ENCODE assay signal across 15 cellular contexts in the genomic region with DNA sequence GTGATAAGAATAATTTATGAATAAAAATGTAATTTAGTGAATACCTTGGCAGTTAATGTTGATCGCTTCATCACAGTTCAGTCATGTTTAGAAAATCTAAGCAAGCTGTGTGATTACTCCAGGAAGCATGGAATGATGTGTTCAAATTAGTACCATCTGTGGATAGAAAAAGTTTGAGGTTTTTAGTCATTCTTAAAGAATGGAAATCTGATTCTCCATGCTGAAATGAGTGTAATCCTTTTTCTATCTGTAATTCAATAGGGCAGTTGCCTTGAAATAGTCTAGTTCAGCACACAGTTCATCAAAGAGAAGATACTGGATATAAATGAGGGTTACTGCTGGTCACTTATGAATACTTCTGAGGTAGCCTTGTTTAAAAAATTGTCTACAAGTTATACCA.
DNase-seq lines count a peak whose midpoint lies in the region; ATAC-seq and TF ChIP-seq lines count a peak whose summit lies in the region.
"Had no signal": no experiment of that assay in that cellular context is flagged by ENCODE, and none has a peak within 500 bp of the region (broad histone marks: within the 10 kb centered on the region; RNA-seq: fewer than 3 reads in every experiment).

No MANE protein-coding gene starts in this region.

- H3K9ac ChIP-seq in SK-N-SH = peak overlapping the region; percentile 42; the same call in 1 of the 2 replicates

- H3K27me3 ChIP-seq in SK-N-SH (ENCODE audit: insufficient read depth) = no peaks in the 10 kb centered on the region
- H3K27me3 ChIP-seq: heart left ventricle had no signal

- peak overlapping the region; percentile 23; the same call in 1 of the 2 replicates for H3K4me2 ChIP-seq in SK-N-SH

- 8% methylated on average over 1 of the region's 1 CpG for WGBS in SK-N-SH (ENCODE audit: low lambda C conversion rate)

- H3F3A ChIP-seq in SK-N-SH (replicated peaks; ENCODE audit: insufficient read depth) = peaks cover 19% of the 10 kb centered on the region

- H3K4me1 ChIP-seq in SK-N-SH (ENCODE audit: control insufficient read depth in 1 of 2, insufficient read depth in 2 of 2, low read depth in 1 of 2, low read length in 1 of 2) = peaks cover 0 to 29% of the 10 kb centered on the region in 2 experiments; a peak in 3 of 4 replicates
- H3K4me1 ChIP-seq: heart left ventricle had no signal

- H3K4me3 ChIP-seq in SK-N-SH (ENCODE audit: low read depth in 2 of 2, low read length in 1 of 2) (no peak overlapping the region; a peak in 1 of 4 replicates), fibroblast of mammary gland (ENCODE audit: control insufficient read depth, low read depth, low read length) (peak overlapping the region; percentile 44)
- H3K4me3 ChIP-seq: heart left ventricle had no signal

- CTCF ChIA-PET in SK-N-SH (lab: Yijun Ruan, JAX) = interaction anchor here (1.1 kb wide), 1 partner anchor 107 kb away, joined by 3 read pairs; no protein-coding TSS in a partner anchor

- intact Hi-C loops in sciatic nerve (cut with DNase I) = no loop called here

- H3K9me3 ChIP-seq in SK-N-SH = no peaks in the 10 kb centered on the region; the same call in 1 of the 2 replicates
- H3K9me3 ChIP-seq: heart left ventricle had no signal

- no peaks in the 10 kb centered on the region for H3K79me2 ChIP-seq in SK-N-SH (ENCODE audit: insufficient read depth)

- H3K36me3 ChIP-seq in SK-N-SH (replicated peaks in 1 of 2; ENCODE audit: control insufficient read depth in 1 of 2, insufficient read depth in 2 of 2, low read length in 1 of 2) = no peaks in the 10 kb centered on the region
- H3K36me3 ChIP-seq: heart left ventricle had no signal

- TF ChIP-seq EP300 in SK-N-SH (IDR thresholded peaks at IDR 0.05; ENCODE audit: borderline replicate concordance in 1 of 2, low read depth in 1 of 2, low read length in 1 of 2) = peak; percentile 47 to 100; a peak in 3 of 4 replicates

- DNase-seq in GM04504 (ENCODE audit: low read depth) = peak; percentile 82
- DNase-seq in SK-N-SH = peak; percentile 1
- peak; percentile 97 for DNase-seq in fibroblast of mammary gland (ENCODE audit: low read depth)
- no peak for DNase-seq in sciatic nerve (ENCODE audit: low spot score)
- no peak for DNase-seq in NCI-H524 (lab: John Stamatoyannopoulos, UW)
- no peak for DNase-seq in NCI-H510A (lab: John Stamatoyannopoulos, UW)
- DNase-seq: activated CD8-positive, alpha-beta T cell treated with anti-CD3 and anti-CD28 coated beads, Interleukin-2, amount 10 ng/mL, durations not matched to agents 7 days and 5 days; activated naive CD4-positive, alpha-beta T cell treated with anti-CD3 and anti-CD28 coated beads, Interleukin-2, amount 50 U/mL, for 16 hours; DMS 273 treated with DMSO at 0.1 percent for 48 hours; heart left ventricle; NCI-H187 treated with DMSO at 0.1 percent for 48 hours; stimulated activated CD4-positive, alpha-beta T cell treated with anti-CD3 and anti-CD28 coated beads, Interleukin-4, amount 100 ng/mL, for 24 hours had no signal

- H2AFZ ChIP-seq in SK-N-SH (ENCODE audit: low read depth) = no peak overlapping the region

- H3K9me2 ChIP-seq in SK-N-SH = no peaks in the 10 kb centered on the region

- no peak for TF ChIP-seq RAD21 in SK-N-SH (IDR thresholded peaks at IDR 0.05; ENCODE audit: low read length)

- POLR2A ChIA-PET in SK-N-SH (lab: Yijun Ruan, JAX) = no interaction called here

- TF ChIP-seq CTCF in SK-N-SH (IDR thresholded peaks at IDR 0.05) (no peak), fibroblast of mammary gland (conservative IDR thresholded peaks at IDR 0.05; ENCODE audit: control insufficient read depth, insufficient read depth, low read depth, low read length) (no peak)

- ATAC-seq in sciatic nerve (peak; percentile 38), GM21390 (IDR thresholded peaks at IDR 0.05; ENCODE audit: unreplicated experiment) (no peak), HG03442 (IDR thresholded peaks at IDR 0.05; ENCODE audit: unreplicated experiment) (no peak)
- ATAC-seq: activated CD8-positive, alpha-beta T cell treated with anti-CD3 and anti-CD28 coated beads, Interleukin-2, amount 10 ng/mL, durations not matched to agents 7 days and 5 days; HCT116; heart left ventricle had no signal

- H3K27ac ChIP-seq in SK-N-SH (ENCODE audit: low read depth in 2 of 2, low read length in 1 of 2) = peak overlapping the region; percentile 79 to 81; a peak in 3 of 4 replicates
- H3K27ac ChIP-seq: heart left ventricle had no signal

- H4K20me1 ChIP-seq in SK-N-SH (ENCODE audit: insufficient read depth) = no peaks in the 10 kb centered on the region

TF ChIP-seq in SK-N-SH, 30 proteins besides CTCF, POLR2A, EP300 and RAD21 (continues in another document):
- TF ChIP-seq FOSL2 (IDR thresholded peaks at IDR 0.05; ENCODE audit: borderline replicate concordance, low read depth) (peak; percentile 97), RXRA (IDR thresholded peaks at IDR 0.05; ENCODE audit: borderline replicate concordance, low read depth) (peak; percentile 98), MEF2A (IDR thresholded peaks at IDR 0.05; ENCODE audit: borderline replicate concordance, low read depth) (peak; percentile 82), SIN3A (IDR thresholded peaks at IDR 0.05; ENCODE audit: borderline replicate concordance, low read depth, low read length) (no peak; the same call in 1 of the 2 replicates), FOXM1 (IDR thresholded peaks at IDR 0.05; ENCODE audit: low read depth) (peak; percentile 96), ELF1 (IDR thresholded peaks at IDR 0.05) (peak; percentile 27; the same call in 1 of the 2 replicates), GATA2 (CRISPR knock-in tag; IDR thresholded peaks at IDR 0.05) (no peak), NRF1 (IDR thresholded peaks at IDR 0.05; ENCODE audit: low read depth, low read length) (no peak), GABPA (IDR thresholded peaks at IDR 0.05; ENCODE audit: low read depth) (0 out of 2 replicates have a peak, but pooled peaks have one; percentile 45), TCF12 (IDR thresholded peaks at IDR 0.05) (peak; percentile 100), TEAD4 (IDR thresholded peaks at IDR 0.05; ENCODE audit: borderline replicate concordance, insufficient read depth) (peak; percentile 99), JUND (IDR thresholded peaks at IDR 0.05) (peak; percentile 98), NFIC (IDR thresholded peaks at IDR 0.05; ENCODE audit: borderline replicate concordance) (peak; percentile 86), SMC3 (IDR thresholded peaks at IDR 0.05; ENCODE audit: low read depth, low read length) (no peak)
- TF ChIP-seq, protein P1, sequence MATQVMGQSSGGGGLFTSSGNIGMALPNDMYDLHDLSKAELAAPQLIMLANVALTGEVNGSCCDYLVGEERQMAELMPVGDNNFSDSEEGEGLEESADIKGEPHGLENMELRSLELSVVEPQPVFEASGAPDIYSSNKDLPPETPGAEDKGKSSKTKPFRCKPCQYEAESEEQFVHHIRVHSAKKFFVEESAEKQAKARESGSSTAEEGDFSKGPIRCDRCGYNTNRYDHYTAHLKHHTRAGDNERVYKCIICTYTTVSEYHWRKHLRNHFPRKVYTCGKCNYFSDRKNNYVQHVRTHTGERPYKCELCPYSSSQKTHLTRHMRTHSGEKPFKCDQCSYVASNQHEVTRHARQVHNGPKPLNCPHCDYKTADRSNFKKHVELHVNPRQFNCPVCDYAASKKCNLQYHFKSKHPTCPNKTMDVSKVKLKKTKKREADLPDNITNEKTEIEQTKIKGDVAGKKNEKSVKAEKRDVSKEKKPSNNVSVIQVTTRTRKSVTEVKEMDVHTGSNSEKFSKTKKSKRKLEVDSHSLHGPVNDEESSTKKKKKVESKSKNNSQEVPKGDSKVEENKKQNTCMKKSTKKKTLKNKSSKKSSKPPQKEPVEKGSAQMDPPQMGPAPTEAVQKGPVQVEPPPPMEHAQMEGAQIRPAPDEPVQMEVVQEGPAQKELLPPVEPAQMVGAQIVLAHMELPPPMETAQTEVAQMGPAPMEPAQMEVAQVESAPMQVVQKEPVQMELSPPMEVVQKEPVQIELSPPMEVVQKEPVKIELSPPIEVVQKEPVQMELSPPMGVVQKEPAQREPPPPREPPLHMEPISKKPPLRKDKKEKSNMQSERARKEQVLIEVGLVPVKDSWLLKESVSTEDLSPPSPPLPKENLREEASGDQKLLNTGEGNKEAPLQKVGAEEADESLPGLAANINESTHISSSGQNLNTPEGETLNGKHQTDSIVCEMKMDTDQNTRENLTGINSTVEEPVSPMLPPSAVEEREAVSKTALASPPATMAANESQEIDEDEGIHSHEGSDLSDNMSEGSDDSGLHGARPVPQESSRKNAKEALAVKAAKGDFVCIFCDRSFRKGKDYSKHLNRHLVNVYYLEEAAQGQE (IDR thresholded peaks at IDR 0.05; ENCODE audit: low read depth, low read length) = no peak
- TF ChIP-seq, protein P2, sequence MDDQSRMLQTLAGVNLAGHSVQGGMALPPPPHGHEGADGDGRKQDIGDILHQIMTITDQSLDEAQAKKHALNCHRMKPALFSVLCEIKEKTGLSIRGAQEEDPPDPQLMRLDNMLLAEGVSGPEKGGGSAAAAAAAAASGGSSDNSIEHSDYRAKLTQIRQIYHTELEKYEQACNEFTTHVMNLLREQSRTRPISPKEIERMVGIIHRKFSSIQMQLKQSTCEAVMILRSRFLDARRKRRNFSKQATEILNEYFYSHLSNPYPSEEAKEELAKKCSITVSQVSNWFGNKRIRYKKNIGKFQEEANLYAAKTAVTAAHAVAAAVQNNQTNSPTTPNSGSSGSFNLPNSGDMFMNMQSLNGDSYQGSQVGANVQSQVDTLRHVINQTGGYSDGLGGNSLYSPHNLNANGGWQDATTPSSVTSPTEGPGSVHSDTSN (IDR thresholded peaks at IDR 0.05) = peak; percentile 94
- TF ChIP-seq, protein P3, sequence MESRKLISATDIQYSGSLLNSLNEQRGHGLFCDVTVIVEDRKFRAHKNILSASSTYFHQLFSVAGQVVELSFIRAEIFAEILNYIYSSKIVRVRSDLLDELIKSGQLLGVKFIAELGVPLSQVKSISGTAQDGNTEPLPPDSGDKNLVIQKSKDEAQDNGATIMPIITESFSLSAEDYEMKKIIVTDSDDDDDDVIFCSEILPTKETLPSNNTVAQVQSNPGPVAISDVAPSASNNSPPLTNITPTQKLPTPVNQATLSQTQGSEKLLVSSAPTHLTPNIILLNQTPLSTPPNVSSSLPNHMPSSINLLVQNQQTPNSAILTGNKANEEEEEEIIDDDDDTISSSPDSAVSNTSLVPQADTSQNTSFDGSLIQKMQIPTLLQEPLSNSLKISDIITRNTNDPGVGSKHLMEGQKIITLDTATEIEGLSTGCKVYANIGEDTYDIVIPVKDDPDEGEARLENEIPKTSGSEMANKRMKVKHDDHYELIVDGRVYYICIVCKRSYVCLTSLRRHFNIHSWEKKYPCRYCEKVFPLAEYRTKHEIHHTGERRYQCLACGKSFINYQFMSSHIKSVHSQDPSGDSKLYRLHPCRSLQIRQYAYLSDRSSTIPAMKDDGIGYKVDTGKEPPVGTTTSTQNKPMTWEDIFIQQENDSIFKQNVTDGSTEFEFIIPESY (IDR thresholded peaks at IDR 0.05; ENCODE audit: borderline replicate concordance, low read depth) = peak; percentile 81; the same call in 1 of the 2 replicates

Comparison
In these comparisons a context has a peak if more than half of its experiments do, and no peak if none do; other contexts are left out.
1. DNase-seq: peak in GM04504 (single experiment), SK-N-SH (single experiment) and fibroblast of mammary gland (single experiment); none in sciatic nerve (single experiment), NCI-H524 (0 of 2) and NCI-H510A (single experiment).